In the genomic region with DNA sequence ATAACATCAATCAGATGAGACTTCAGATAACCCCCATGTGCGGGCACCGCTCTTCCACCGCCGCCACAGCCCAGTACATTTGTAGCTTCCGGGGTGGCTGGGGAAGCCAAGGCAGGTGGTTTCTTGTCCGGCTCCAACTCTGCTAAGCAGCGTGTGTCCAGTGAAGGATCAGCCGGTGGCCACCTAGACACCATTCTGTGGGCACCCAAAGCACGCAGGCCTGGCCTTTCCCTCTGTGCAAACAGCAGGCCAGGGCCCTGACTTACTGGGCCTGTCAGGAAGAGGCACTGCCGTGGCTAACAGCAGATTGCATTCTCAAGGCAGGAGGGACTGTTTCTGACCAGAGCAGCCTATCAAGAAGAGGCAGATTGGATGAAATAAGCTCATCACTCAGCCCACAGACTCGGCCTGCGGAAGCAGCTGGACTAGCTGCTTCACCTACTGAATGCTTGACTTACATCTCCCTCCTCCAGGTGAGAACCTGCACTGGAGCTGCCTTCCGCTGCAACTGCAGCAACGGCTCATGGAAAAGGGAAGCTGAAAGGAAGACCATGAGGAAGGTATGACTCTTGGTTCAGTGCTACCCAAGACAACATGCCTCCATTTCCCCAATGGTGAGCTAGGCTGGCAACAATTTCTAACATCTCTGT, we compare ENCODE assay signal across 10 cellular contexts.
DNase-seq lines count a peak whose midpoint lies in the region; ATAC-seq lines count a peak whose summit lies in the region.
"Had no signal": no experiment of that assay in that cellular context is flagged by ENCODE, and none has a peak within 500 bp of the region (broad histone marks: within the 10 kb centered on the region; RNA-seq: fewer than 3 reads in every experiment).

No MANE protein-coding gene starts in this region.

- DNase-seq in activated CD4-positive, alpha-beta T cell treated with anti-CD3 and anti-CD28 coated beads for 36 hours, result peak; percentile 60
- no peak for DNase-seq in activated CD4-positive, alpha-beta T cell treated with anti-CD3 and anti-CD28 coated beads, Interleukin-2, amount 50 U/mL, for 1 hour
- DNase-seq in T-helper 2 cell treated with Interferon-gamma antibody and Interleukin-4, amounts not matched to agents 5 μg/mL and 100 μg/mL, for 36 hours (ENCODE audit: low spot score), result no peak
- DNase-seq in central memory CD8-positive, alpha-beta T cell (ENCODE audit: low spot score in 2 of 2), result no peak
- DNase-seq in stimulated activated naive CD8-positive, alpha-beta T cell treated with anti-CD3 and anti-CD28 coated beads, Interleukin-15, Interleukin-2, amounts not matched to agents 100 U/mL and 50 U/mL, for 24 hours, result peak; percentile 56
- DNase-seq in activated CD8-positive, alpha-beta memory T cell treated with anti-CD3 and anti-CD28 coated beads, Interleukin-2, amount 50 U/mL, for 48 hours, result no peak
- DNase-seq: 8988T, Calu3 had no signal

- H3K4me1 Mint-ChIP-seq in activated CD4-positive, alpha-beta T cell treated with anti-CD3 and anti-CD28 coated beads for 36 hours, result peaks cover 87% of the 10 kb centered on the region
- peaks cover 86% of the 10 kb centered on the region for H3K4me1 Mint-ChIP-seq in T-helper 2 cell treated with Interferon-gamma antibody and Interleukin-4, amounts not matched to agents 5 μg/mL and 100 μg/mL, for 36 hours (ENCODE audit: low read depth)
- peaks cover 95% of the 10 kb centered on the region for H3K4me1 Mint-ChIP-seq in central memory CD8-positive, alpha-beta T cell

- H3K4me3 Mint-ChIP-seq in activated CD4-positive, alpha-beta T cell treated with anti-CD3 and anti-CD28 coated beads for 36 hours, result peak overlapping the region; percentile 96
- H3K4me3 Mint-ChIP-seq in T-helper 2 cell treated with Interferon-gamma antibody and Interleukin-4, amounts not matched to agents 5 μg/mL and 100 μg/mL, for 36 hours, result peak overlapping the region; percentile 98
- peak overlapping the region; percentile 98 for H3K4me3 Mint-ChIP-seq in central memory CD8-positive, alpha-beta T cell

- no peaks in the 10 kb centered on the region for H3K27me3 Mint-ChIP-seq in activated CD4-positive, alpha-beta T cell treated with anti-CD3 and anti-CD28 coated beads for 36 hours
- no peaks in the 10 kb centered on the region for H3K27me3 Mint-ChIP-seq in T-helper 2 cell treated with Interferon-gamma antibody and Interleukin-4, amounts not matched to agents 5 μg/mL and 100 μg/mL, for 36 hours (ENCODE audit: low read depth)
- no peaks in the 10 kb centered on the region for H3K27me3 Mint-ChIP-seq in central memory CD8-positive, alpha-beta T cell

- no peaks in the 10 kb centered on the region for H3K9me3 Mint-ChIP-seq in activated CD4-positive, alpha-beta T cell treated with anti-CD3 and anti-CD28 coated beads for 36 hours (ENCODE audit: low read depth)
- H3K9me3 Mint-ChIP-seq in T-helper 2 cell treated with Interferon-gamma antibody and Interleukin-4, amounts not matched to agents 5 μg/mL and 100 μg/mL, for 36 hours, result no peaks in the 10 kb centered on the region
- no peaks in the 10 kb centered on the region for H3K9me3 Mint-ChIP-seq in central memory CD8-positive, alpha-beta T cell

- POLR2A ChIA-PET in activated CD4-positive, alpha-beta T cell treated with anti-CD3 and anti-CD28 coated beads for 36 hours (lab: Charles Lee), result interaction anchor here (0.6 to 1.7 kb wide), 7 partner anchors 8 to 334 kb away, joined by 3 to 6 read pairs (median 3); no protein-coding TSS in a partner anchor

- peaks cover 92% of the 10 kb centered on the region for H3K36me3 Mint-ChIP-seq in activated CD4-positive, alpha-beta T cell treated with anti-CD3 and anti-CD28 coated beads for 36 hours (ENCODE audit: low read depth)
- peaks cover 96% of the 10 kb centered on the region for H3K36me3 Mint-ChIP-seq in T-helper 2 cell treated with Interferon-gamma antibody and Interleukin-4, amounts not matched to agents 5 μg/mL and 100 μg/mL, for 36 hours (ENCODE audit: low read depth)
- peaks cover 81% of the 10 kb centered on the region for H3K36me3 Mint-ChIP-seq in central memory CD8-positive, alpha-beta T cell (ENCODE audit: insufficient read depth)

- CTCF ChIA-PET in activated CD4-positive, alpha-beta T cell treated with anti-CD3 and anti-CD28 coated beads for 36 hours (lab: Charles Lee), result interaction anchor here (0.7 to 5.7 kb wide), 17 partner anchors 8 to 341 kb away, joined by 3 to 58 read pairs (median 4); no protein-coding TSS in a partner anchor

- intact Hi-C loops in activated CD4-positive, alpha-beta T cell treated with anti-CD3 and anti-CD28 coated beads for 36 hours (cut with DNase I, micrococcal nuclease), result loop anchor here in 1 of 2 experiments (1.0 to 5.0 kb wide), 2 partner anchors 8 to 340 kb away; no protein-coding TSS in a partner anchor

- ATAC-seq in activated CD4-positive, alpha-beta T cell treated with anti-CD3 and anti-CD28 coated beads for 36 hours, result peak; percentile 40
- no peak for ATAC-seq in central memory CD8-positive, alpha-beta T cell (replicated peaks; ENCODE audit: extremely low read depth, poor library complexity, severe bottlenecking)
- peak; percentile 68 for ATAC-seq in stimulated activated naive CD8-positive, alpha-beta T cell treated with anti-CD3 and anti-CD28 coated beads, Interleukin-15, Interleukin-2, amounts not matched to agents 100 U/mL and 50 U/mL, for 24 hours
- ATAC-seq in GM21390 (IDR thresholded peaks at IDR 0.05; ENCODE audit: unreplicated experiment) (no peak), HG03432 (IDR thresholded peaks at IDR 0.05; ENCODE audit: unreplicated experiment) (no peak)

- peak overlapping the region; percentile 98 for H3K27ac Mint-ChIP-seq in activated CD4-positive, alpha-beta T cell treated with anti-CD3 and anti-CD28 coated beads for 36 hours
- H3K27ac Mint-ChIP-seq in T-helper 2 cell treated with Interferon-gamma antibody and Interleukin-4, amounts not matched to agents 5 μg/mL and 100 μg/mL, for 36 hours, result peak overlapping the region; percentile 93
- peak overlapping the region; percentile 91 for H3K27ac Mint-ChIP-seq in central memory CD8-positive, alpha-beta T cell (ENCODE audit: low read depth)

Comparison
In these comparisons a context has a peak if more than half of its experiments do, and no peak if none do; other contexts are left out.
1. DNase-seq: peak in activated CD4-positive, alpha-beta T cell treated with anti-CD3 and anti-CD28 coated beads for 36 hours (single experiment) and stimulated activated naive CD8-positive, alpha-beta T cell treated with anti-CD3 and anti-CD28 coated beads, Interleukin-15, Interleukin-2, amounts not matched to agents 100 U/mL and 50 U/mL, for 24 hours (single experiment); none in activated CD4-positive, alpha-beta T cell treated with anti-CD3 and anti-CD28 coated beads, Interleukin-2, amount 50 U/mL, for 1 hour (single experiment), T-helper 2 cell treated with Interferon-gamma antibody and Interleukin-4, amounts not matched to agents 5 μg/mL and 100 μg/mL, for 36 hours (single experiment), central memory CD8-positive, alpha-beta T cell (0 of 2) and activated CD8-positive, alpha-beta memory T cell treated with anti-CD3 and anti-CD28 coated beads, Interleukin-2, amount 50 U/mL, for 48 hours (single experiment).
2. ATAC-seq: peak in activated CD4-positive, alpha-beta T cell treated with anti-CD3 and anti-CD28 coated beads for 36 hours (single experiment) and stimulated activated naive CD8-positive, alpha-beta T cell treated with anti-CD3 and anti-CD28 coated beads, Interleukin-15, Interleukin-2, amounts not matched to agents 100 U/mL and 50 U/mL, for 24 hours (single experiment); none in central memory CD8-positive, alpha-beta T cell (single experiment), GM21390 (single experiment) and HG03432 (single experiment).
3. Peak in every context shown above with its lines, with median percentiles within 50 percentile points of each other: H3K27ac Mint-ChIP-seq and H3K4me3 Mint-ChIP-seq.